In the genomic region with DNA sequence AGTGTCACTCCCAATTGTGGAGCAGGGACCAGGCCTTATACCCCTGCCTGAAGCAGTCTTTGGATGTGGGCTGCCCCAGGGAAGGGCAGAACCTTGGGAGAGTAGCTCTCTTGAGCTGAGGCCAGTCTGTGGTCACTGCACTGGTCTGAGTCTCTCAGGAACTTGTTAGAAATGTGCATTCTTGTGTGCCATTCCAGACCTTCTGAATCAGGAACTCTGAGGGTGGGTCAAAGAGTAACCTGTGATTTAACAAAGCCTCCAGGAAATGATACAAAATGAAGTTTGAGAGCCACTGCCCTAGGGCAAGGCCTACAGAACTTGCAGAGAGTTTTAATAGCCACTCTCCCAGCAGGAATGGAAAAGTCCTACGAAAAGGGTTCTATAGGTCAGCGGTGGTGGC, we compare ENCODE assay signal across 13 cellular contexts.
"Had no signal": no experiment of that assay in that cellular context is flagged by ENCODE, and none has a peak within 500 bp of the region (broad histone marks: within the 10 kb centered on the region; RNA-seq: fewer than 3 reads in every experiment).

No MANE protein-coding gene starts in this region.

- H3K9me3 ChIP-seq: ovary, tibial nerve had no signal

- H3K36me3 ChIP-seq: ovary, tibial nerve had no signal

- H3K27ac Mint-ChIP-seq: activated CD4-positive, alpha-beta memory T cell treated with anti-CD3 and anti-CD28 coated beads for 36 hours; activated naive CD8-positive, alpha-beta T cell treated with anti-CD3 and anti-CD28 coated beads for 36 hours had no signal

- H3K4me1 ChIP-seq: foreskin keratinocyte had no signal

- H3K9me3 Mint-ChIP-seq: activated CD4-positive, alpha-beta memory T cell treated with anti-CD3 and anti-CD28 coated beads for 36 hours; activated naive CD8-positive, alpha-beta T cell treated with anti-CD3 and anti-CD28 coated beads for 36 hours had no signal

- H3K36me3 Mint-ChIP-seq: activated CD4-positive, alpha-beta memory T cell treated with anti-CD3 and anti-CD28 coated beads for 36 hours; activated naive CD8-positive, alpha-beta T cell treated with anti-CD3 and anti-CD28 coated beads for 36 hours had no signal

- H3K4me3 Mint-ChIP-seq: activated CD4-positive, alpha-beta memory T cell treated with anti-CD3 and anti-CD28 coated beads for 36 hours; activated naive CD8-positive, alpha-beta T cell treated with anti-CD3 and anti-CD28 coated beads for 36 hours had no signal

- H3K4me3 ChIP-seq: ovary, tibial nerve had no signal

- H3K4me1 Mint-ChIP-seq: activated naive CD8-positive, alpha-beta T cell treated with anti-CD3 and anti-CD28 coated beads for 36 hours had no signal

- ATAC-seq: foreskin keratinocyte, left ventricle myocardium superior had no signal

- DNase-seq: activated CD4-positive, alpha-beta memory T cell treated with anti-CD3 and anti-CD28 coated beads for 36 hours; activated gamma-delta T cell; activated naive CD8-positive, alpha-beta T cell treated with anti-CD3 and anti-CD28 coated beads for 36 hours; activated T-cell treated with anti-CD3 and anti-CD28 coated beads, Interleukin-2, amount 50 U/mL, for 48 hours; anterior cingulate cortex; head of caudate nucleus; left ventricle myocardium superior; ovary; small intestine; T-helper 9 cell had no signal

- H3K27me3 ChIP-seq: ovary, tibial nerve had no signal

- H3K27ac ChIP-seq: foreskin keratinocyte, ovary, tibial nerve, VCaP had no signal
